In genomic region chr7:141072548-141073172, GRCh38 we compare ENCODE assay signal across 8 cellular contexts. TPM values are rescaled to one million over a fixed set of nuclear protein-coding genes. Genes with fewer than 3 reads are reported as not detected.
DNase-seq lines count a peak whose midpoint lies in the region; ATAC-seq and TF ChIP-seq lines count a peak whose summit lies in the region.

No MANE protein-coding gene starts in this region.

- no peak for ATAC-seq in activated B cell treated with CpG ODN at 0.5 μM for 24 hours (ENCODE audit: low read depth)
- ATAC-seq in GM18498 (IDR thresholded peaks at IDR 0.05; ENCODE audit: unreplicated experiment) = no peak

- no peaks in the 10 kb centered on the region for H3K79me1 ChIP-seq in mesendoderm (ENCODE audit: low read length)

- WGBS in endodermal cell (ENCODE audit: insufficient coverage in 1 of 2, insufficient read length in 1 of 2), 2 experiments = 0 to 1% methylated on average over 18 to 61 of the region's 61 CpGs
- WGBS in mesendoderm (ENCODE audit: extremely low coverage, insufficient coverage, low lambda C conversion rate) = no CpG with 5 or more reads among the region's 61 CpGs

- H3K36me3 ChIP-seq in endodermal cell (ENCODE audit: control insufficient read depth, insufficient read depth, low read length) (no peaks in the 10 kb centered on the region), mesendoderm (ENCODE audit: control insufficient read depth, insufficient read depth, low read length) (no peaks in the 10 kb centered on the region), stomach smooth muscle (ENCODE audit: control insufficient read depth in 2 of 2, insufficient read depth in 2 of 2, low read length in 2 of 2) (no peaks in the 10 kb centered on the region)

- DNase-seq in DMS 273 treated with DMSO at 0.1 percent for 48 hours (lab: John Stamatoyannopoulos, UW) (peak; percentile 63), LHCN-M2 (ENCODE audit: low read depth) (peak; percentile 79), activated B cell treated with CpG ODN at 0.5 μM for 24 hours (no peak), endodermal cell (peak; percentile 79), mesendoderm (peak; percentile 54), NOMO-1 (lab: John Stamatoyannopoulos, UW; ENCODE audit: unreplicated experiment in 2 of 2) (no peak)

- H3K4me1 ChIP-seq in endodermal cell (ENCODE audit: control insufficient read depth, insufficient read depth, low read length) (peaks cover 4% of the 10 kb centered on the region), mesendoderm (ENCODE audit: control insufficient read depth, low read depth, low read length) (no peaks in the 10 kb centered on the region), stomach smooth muscle (ENCODE audit: control insufficient read depth, insufficient read depth, low read length) (peaks cover 32% of the 10 kb centered on the region)

- no peak overlapping the region for H2BK5ac ChIP-seq in mesendoderm (ENCODE audit: low read length)

- H3K23ac ChIP-seq in mesendoderm (ENCODE audit: low read length) = no peak overlapping the region

- H3K27ac ChIP-seq in endodermal cell (ENCODE audit: low read depth, low read length) (peak overlapping the region; percentile 29), mesendoderm (ENCODE audit: low read depth, low read length) (no peak overlapping the region), stomach smooth muscle (ENCODE audit: low read length) (no peak overlapping the region)

- H3K27me3 Mint-ChIP-seq in activated B cell treated with CpG ODN at 0.5 μM for 24 hours (peaks cover 48% of the 10 kb centered on the region), endodermal cell (ENCODE audit: insufficient read depth) (peaks cover 51% of the 10 kb centered on the region)

- no peak overlapping the region for H3K27ac Mint-ChIP-seq in activated B cell treated with CpG ODN at 0.5 μM for 24 hours
- H3K27ac Mint-ChIP-seq in endodermal cell = no peak overlapping the region

- no peak overlapping the region for H2BK120ac ChIP-seq in mesendoderm (ENCODE audit: low read depth, low read length)

- POLR2A ChIA-PET in activated B cell treated with CpG ODN at 0.5 μM for 24 hours (lab: Charles Lee) = no interaction called here

- H3K4me1 Mint-ChIP-seq in activated B cell treated with CpG ODN at 0.5 μM for 24 hours (peaks cover 26% of the 10 kb centered on the region), endodermal cell (peaks cover 22% of the 10 kb centered on the region)

- no peak overlapping the region for H3K18ac ChIP-seq in mesendoderm (ENCODE audit: low read length)

- peak overlapping the region; percentile 82 for H3K4me2 ChIP-seq in mesendoderm (ENCODE audit: low read length)

- no peak overlapping the region for H2BK15ac ChIP-seq in mesendoderm (replicated peaks; ENCODE audit: low read depth)

- TF ChIP-seq CTCF in activated B cell treated with CpG ODN at 0.5 μM for 24 hours (IDR thresholded peaks at IDR 0.05) = no peak
- TF ChIP-seq CTCF in endodermal cell (conservative IDR thresholded peaks at IDR 0.05) = no peak

- H3K4me3 Mint-ChIP-seq in activated B cell treated with CpG ODN at 0.5 μM for 24 hours (peak overlapping the region; percentile 67), endodermal cell (peak overlapping the region; percentile 67)

- H4K5ac ChIP-seq in mesendoderm (ENCODE audit: low read length) = no peak overlapping the region

- no peaks in the 10 kb centered on the region for H3K79me2 ChIP-seq in mesendoderm (ENCODE audit: control insufficient read depth, insufficient read depth, low read length)

- H3K4me3 ChIP-seq in endodermal cell (ENCODE audit: low read length) (peak overlapping the region; percentile 85), mesendoderm (ENCODE audit: low read length) (no peak overlapping the region), stomach smooth muscle (ENCODE audit: low read length in 2 of 2) (peak overlapping the region; percentile 59 to 79)

- peak overlapping the region; percentile 59 for H3K56ac ChIP-seq in mesendoderm (ENCODE audit: low read length)

- H3K9ac ChIP-seq in endodermal cell (ENCODE audit: extremely low read depth, low read length, poor library complexity, severe bottlenecking) = no peak overlapping the region
- peak overlapping the region; percentile 24 for H3K9ac ChIP-seq in mesendoderm (ENCODE audit: low read length)
- H3K9ac ChIP-seq in stomach smooth muscle (ENCODE audit: low read length in 2 of 2) = peak overlapping the region in 1 of 2 donors; percentile 45

- H3K27me3 ChIP-seq in endodermal cell (ENCODE audit: control insufficient read depth, insufficient read depth, low read length, poor library complexity, severe bottlenecking) = peaks cover 73% of the 10 kb centered on the region
- peaks cover 9% of the 10 kb centered on the region for H3K27me3 ChIP-seq in mesendoderm (ENCODE audit: insufficient read depth, low read length, poor library complexity)
- peaks cover 0 to 16% of the 10 kb centered on the region in 2 donors for H3K27me3 ChIP-seq in stomach smooth muscle (ENCODE audit: control insufficient read depth in 1 of 2, insufficient read depth in 2 of 2, low read length in 2 of 2)

- CTCF ChIA-PET in activated B cell treated with CpG ODN at 0.5 μM for 24 hours (lab: Charles Lee) = no interaction called here

- H3K36me3 Mint-ChIP-seq in activated B cell treated with CpG ODN at 0.5 μM for 24 hours (ENCODE audit: low read depth) (no peaks in the 10 kb centered on the region), endodermal cell (ENCODE audit: low read depth) (no peaks in the 10 kb centered on the region)

- no peak overlapping the region for H3K4ac ChIP-seq in mesendoderm (ENCODE audit: low read depth, low read length)

- intact Hi-C loops in activated B cell treated with CpG ODN at 0.5 μM for 24 hours (cut with micrococcal nuclease) = loop anchor here (10.0 kb wide), 2 partner anchors 122 to 582 kb away; no protein-coding TSS in a partner anchor

- H3K9me3 ChIP-seq in endodermal cell (ENCODE audit: control insufficient read depth, low read length) (no peaks in the 10 kb centered on the region), stomach smooth muscle (ENCODE audit: control insufficient read depth in 2 of 2, low read length in 2 of 2) (no peaks in the 10 kb centered on the region)

- no peak overlapping the region for H4K8ac ChIP-seq in mesendoderm (ENCODE audit: low read depth, low read length)

- H3K9me3 Mint-ChIP-seq in activated B cell treated with CpG ODN at 0.5 μM for 24 hours (no peaks in the 10 kb centered on the region), endodermal cell (no peaks in the 10 kb centered on the region)

- no peak overlapping the region for H2AK5ac ChIP-seq in mesendoderm (ENCODE audit: low read length)

RNA-seq across cellular contexts. Expression of gene TMEM178B, which starts 1.2 kb away (rescaled TPM):
- total RNA-seq in LHCN-M2 (2014; rRNA removed) (0.34 and 0.45 TPM in 2 replicates), activated B cell treated with CpG ODN at 0.5 μM for 24 hours (0.17 and 0.49 TPM in 2 replicates), endodermal cell (1 to 10 TPM; 1.7 to 4.1 TPM)
- 4.7 TPM for polyA plus RNA-seq in LHCN-M2 (2012)
- polyA plus RNA-seq in endodermal cell (2013, experiment 1 of 2) = 2.7 TPM
- 2.3 TPM for polyA plus RNA-seq in endodermal cell (2013, experiment 2 of 2)
- polyA plus RNA-seq in mesendoderm (2013, experiment 1 of 2) = 3.8 TPM
- polyA plus RNA-seq in mesendoderm (2013, experiment 2 of 2) = 3.6 TPM

RNA-seq across cellular contexts. Expression of gene MRPS33, which starts 57.9 kb away (rescaled TPM):
- total RNA-seq in LHCN-M2 (2014; rRNA removed) = 36.1 and 42.9 TPM in 2 replicates
- 181 TPM for polyA plus RNA-seq in LHCN-M2 (2012)
- total RNA-seq in activated B cell treated with CpG ODN at 0.5 μM for 24 hours = 37.5 and 46.4 TPM in 2 replicates
- total RNA-seq in endodermal cell = 10 to 100 TPM; 57.0 to 60.2 TPM
- polyA plus RNA-seq in endodermal cell (2013, experiment 1 of 2) = 46.2 TPM
- polyA plus RNA-seq in endodermal cell (2013, experiment 2 of 2) = 41.6 TPM
- polyA plus RNA-seq in mesendoderm (2013, experiment 1 of 2) = 85.4 TPM
- 89.0 TPM for polyA plus RNA-seq in mesendoderm (2013, experiment 2 of 2)

Comparison
In these comparisons a context has a peak if more than half of its experiments do, and no peak if none do; other contexts are left out.
1. DNase-seq: peak in DMS 273 treated with DMSO at 0.1 percent for 48 hours (single experiment), LHCN-M2 (single experiment), endodermal cell (single experiment) and mesendoderm (single experiment); none in activated B cell treated with CpG ODN at 0.5 μM for 24 hours (single experiment) and NOMO-1 (0 of 2).